ENCODE assay signal across 8 cellular contexts in the genomic region with DNA sequence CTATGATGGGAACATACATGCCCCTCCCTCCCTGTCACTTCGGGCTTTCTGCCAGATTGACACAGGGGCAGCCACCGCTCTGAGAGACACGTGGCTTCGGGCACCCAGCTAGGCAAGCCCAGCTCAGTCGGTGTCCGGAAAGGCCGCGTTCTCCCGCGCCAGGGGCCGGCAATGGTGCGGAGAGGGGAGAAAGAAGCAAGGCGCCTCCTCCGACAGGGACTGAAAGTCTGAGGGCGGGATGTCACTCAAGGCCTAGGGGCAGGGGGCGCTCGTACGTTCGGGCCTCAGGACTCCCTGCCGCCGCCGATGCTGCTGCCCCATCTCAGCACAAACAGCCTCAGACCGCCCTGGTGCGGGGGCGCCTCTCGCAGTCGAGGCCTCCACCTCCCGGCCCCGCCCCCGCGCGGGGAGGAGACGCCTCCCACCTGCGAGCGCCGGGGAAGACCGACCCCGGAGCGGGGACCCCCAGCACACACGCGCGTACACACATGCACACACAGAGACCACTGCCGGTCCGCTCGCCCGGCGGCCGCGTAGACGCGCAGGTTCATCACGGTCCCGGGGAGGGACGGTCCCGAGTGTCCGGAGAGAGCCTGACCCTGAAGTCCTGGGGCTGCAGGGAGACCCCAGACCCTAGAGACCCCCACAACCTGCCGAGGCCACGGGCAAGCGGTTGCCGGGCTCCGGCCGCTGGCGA. TPM values are rescaled to one million over a fixed set of nuclear protein-coding genes. Genes with fewer than 3 reads are reported as not detected.
DNase-seq lines count a peak whose midpoint lies in the region; ATAC-seq and TF ChIP-seq lines count a peak whose summit lies in the region.

No MANE protein-coding gene starts in this region.

- CTCF ChIA-PET in activated CD4-positive, alpha-beta memory T cell treated with anti-CD3 and anti-CD28 coated beads, Interleukin-2, amount 10 ng/mL, durations not matched to agents 7 days and 5 days (lab: Charles Lee), result interaction anchor here (1.3 kb wide), 1 partner anchor 20 kb away, joined by 3 read pairs; no protein-coding TSS in a partner anchor

- POLR2A ChIA-PET in activated CD4-positive, alpha-beta memory T cell treated with anti-CD3 and anti-CD28 coated beads, Interleukin-2, amount 10 ng/mL, durations not matched to agents 7 days and 5 days (lab: Charles Lee), result no interaction called here

- H3K4me1 Mint-ChIP-seq in activated CD4-positive, alpha-beta memory T cell treated with anti-CD3 and anti-CD28 coated beads, Interleukin-2, amount 10 ng/mL, durations not matched to agents 7 days and 5 days, result peaks cover 12% of the 10 kb centered on the region

- peaks cover 70% of the 10 kb centered on the region for H3K27me3 Mint-ChIP-seq in activated CD4-positive, alpha-beta memory T cell treated with anti-CD3 and anti-CD28 coated beads, Interleukin-2, amount 10 ng/mL, durations not matched to agents 7 days and 5 days

- no peak for TF ChIP-seq POLR2A in erythroblast (IDR thresholded peaks at IDR 0.05; ENCODE audit: low read length)

- ATAC-seq in GM21390 (IDR thresholded peaks at IDR 0.05; ENCODE audit: unreplicated experiment) (no peak), GM18519 (IDR thresholded peaks at IDR 0.05; ENCODE audit: low FRiP score, unreplicated experiment) (no peak), HG03442 (IDR thresholded peaks at IDR 0.05; ENCODE audit: unreplicated experiment) (no peak)

- no peaks in the 10 kb centered on the region for H3K9me3 Mint-ChIP-seq in activated CD4-positive, alpha-beta memory T cell treated with anti-CD3 and anti-CD28 coated beads, Interleukin-2, amount 10 ng/mL, durations not matched to agents 7 days and 5 days

- H3K36me3 Mint-ChIP-seq in activated CD4-positive, alpha-beta memory T cell treated with anti-CD3 and anti-CD28 coated beads, Interleukin-2, amount 10 ng/mL, durations not matched to agents 7 days and 5 days (ENCODE audit: low read depth), result no peaks in the 10 kb centered on the region

- peak overlapping the region; percentile 50 for H3K4me3 ChIP-seq in skeletal muscle cell (ENCODE audit: low read depth, low read length)

- peak; percentile 24 for DNase-seq in DMS 273 treated with DMSO at 0.1 percent for 48 hours (lab: John Stamatoyannopoulos, UW)
- peak; percentile 55 for DNase-seq in NCI-H1092 (lab: John Stamatoyannopoulos, UW)
- peak; percentile 32 for DNase-seq in activated CD4-positive, alpha-beta memory T cell treated with anti-CD3 and anti-CD28 coated beads, Interleukin-2, amount 10 ng/mL, durations not matched to agents 7 days and 5 days
- DNase-seq in erythroblast (lab: John Stamatoyannopoulos, UW), result peak; percentile 31 to 32
- no peak for DNase-seq in skeletal muscle cell (ENCODE audit: low read depth)

- no peak overlapping the region for H3K4me3 Mint-ChIP-seq in activated CD4-positive, alpha-beta memory T cell treated with anti-CD3 and anti-CD28 coated beads, Interleukin-2, amount 10 ng/mL, durations not matched to agents 7 days and 5 days

- H3K27ac Mint-ChIP-seq in activated CD4-positive, alpha-beta memory T cell treated with anti-CD3 and anti-CD28 coated beads, Interleukin-2, amount 10 ng/mL, durations not matched to agents 7 days and 5 days, result no peak overlapping the region

RNA-seq across cellular contexts. Expression of gene GRM4, which starts 1.9 kb away (rescaled TPM):
- total RNA-seq in activated CD4-positive, alpha-beta memory T cell treated with anti-CD3 and anti-CD28 coated beads, Interleukin-2, amount 10 ng/mL, durations not matched to agents 7 days and 5 days, result not detected
